In the genomic region with DNA sequence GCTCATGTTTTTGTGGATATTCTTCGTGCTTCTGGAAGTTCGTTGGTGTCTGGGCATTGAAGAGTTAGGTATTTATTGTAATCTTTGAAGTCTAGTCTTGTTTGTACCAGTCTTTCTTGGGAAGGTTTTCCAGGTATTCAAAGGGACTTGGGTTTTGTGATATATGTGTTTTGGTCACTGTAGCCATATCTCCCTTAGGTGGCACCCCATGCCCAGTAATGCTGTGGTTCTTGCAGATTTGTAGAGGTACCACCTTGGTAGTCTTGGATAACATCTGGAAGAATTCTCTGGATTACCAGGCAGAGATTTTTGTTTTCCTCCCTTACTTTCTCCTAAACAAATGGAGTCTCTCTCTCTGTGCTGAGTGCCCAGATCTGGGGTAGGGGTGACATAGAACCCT, we compare ENCODE assay signal across 23 cellular contexts.
DNase-seq lines count a peak whose midpoint lies in the region; ATAC-seq and TF ChIP-seq lines count a peak whose summit lies in the region.
"Had no signal": no experiment of that assay in that cellular context is flagged by ENCODE, and none has a peak within 500 bp of the region (broad histone marks: within the 10 kb centered on the region; RNA-seq: fewer than 3 reads in every experiment).

No MANE protein-coding gene starts in this region.

- H3K23me2 ChIP-seq in H9 (ENCODE audit: insufficient read length, low read depth, low read length, poor library complexity, severe bottlenecking) = no peaks in the 10 kb centered on the region

- peaks cover 6 to 20% of the 10 kb centered on the region in 2 experiments; a peak in 4 of 5 replicates for H3K9me3 Mint-ChIP-seq in H9

- H3K79me1 ChIP-seq in H9 (ENCODE audit: insufficient read depth, low read depth, low read length, poor library complexity, severe bottlenecking) = no peaks in the 10 kb centered on the region

- no peaks in the 10 kb centered on the region for H3K4me1 Mint-ChIP-seq in H9
- H3K4me1 Mint-ChIP-seq: CD14-positive monocyte; CD4-positive, alpha-beta memory T cell; CD4-positive, CD25-positive, alpha-beta regulatory T cell; CD8-positive, alpha-beta memory T cell had no signal

- no peak overlapping the region for H2AK5ac ChIP-seq in H9 (ENCODE audit: insufficient read length, low read length)

- no peak for TF ChIP-seq POLR2A in lower leg skin (IDR thresholded peaks at IDR 0.05)

- DNase-seq in H9 (no peak), Karpas-422 (peak; percentile 38), left lobe of liver (ENCODE audit: low spot score) (no peak), lower leg skin (ENCODE audit: low spot score in 2 of 2) (no peak)
- DNase-seq in activated effector memory CD4-positive, alpha-beta T cell treated with anti-CD3 and anti-CD28 coated beads, Interleukin-2, amount 50 U/mL, for 16 hours = no peak
- DNase-seq: 8988T; ACHN; BE2C; C1 segment of cervical spinal cord; CD4-positive, alpha-beta memory T cell; CD4-positive, CD25-positive, alpha-beta regulatory T cell; CD8-positive, alpha-beta memory T cell; COR-L47; DMS 273 treated with DMSO at 0.1 percent for 48 hours; DMS153; DMS53; DMS79; DND-41; EL; GDM1 had no signal

- H3K79me2 ChIP-seq in H9 (ENCODE audit: insufficient read depth, low read length) (no peaks in the 10 kb centered on the region), Karpas-422 (ENCODE audit: low read length) (no peaks in the 10 kb centered on the region)

- no peaks in the 10 kb centered on the region for H3K9me3 ChIP-seq in H9 (ENCODE audit: control insufficient read depth, low read depth, low read length)
- H3K9me3 ChIP-seq in Karpas-422 (ENCODE audit: low read length) = no peaks in the 10 kb centered on the region
- H3K9me3 ChIP-seq: BE2C had no signal

- H3K27ac ChIP-seq in H9 (ENCODE audit: insufficient read length, low read depth, low read length) (no peak overlapping the region), Karpas-422 (ENCODE audit: low read length) (no peak overlapping the region)
- H3K27ac ChIP-seq: BLaER1 had no signal

- peak; percentile 31 for ATAC-seq in left lobe of liver
- ATAC-seq: GM12878 had no signal

- H4K91ac ChIP-seq in H9 (ENCODE audit: insufficient read length, low read depth, low read length) = no peak overlapping the region

- no peak overlapping the region for H3K18ac ChIP-seq in H9 (ENCODE audit: insufficient read length, low read depth, low read length)

- no peak overlapping the region for H2BK120ac ChIP-seq in H9 (ENCODE audit: low read depth, low read length, poor library complexity, severe bottlenecking)

- H3K27ac Mint-ChIP-seq in H9 = no peak overlapping the region
- H3K27ac Mint-ChIP-seq: CD14-positive monocyte; CD4-positive, alpha-beta memory T cell; CD4-positive, CD25-positive, alpha-beta regulatory T cell; CD8-positive, alpha-beta memory T cell had no signal

- TF ChIP-seq CTCF in H9 (conservative IDR thresholded peaks at IDR 0.05) (peak; percentile 19; the same call in 1 of the 3 replicates), lower leg skin (IDR thresholded peaks at IDR 0.05) (no peak)

- H4K8ac ChIP-seq in H9 (replicated peaks; ENCODE audit: insufficient read length, low read depth, low read length) = no peak overlapping the region

- H3K36me3 ChIP-seq in Karpas-422 (ENCODE audit: insufficient read depth, low read length) = no peaks in the 10 kb centered on the region
- H3K36me3 ChIP-seq: BE2C, BLaER1 had no signal

- H4K20me1 ChIP-seq in H9 (ENCODE audit: control insufficient read depth, insufficient read depth, insufficient read length) = no peaks in the 10 kb centered on the region
- no peaks in the 10 kb centered on the region for H4K20me1 ChIP-seq in Karpas-422 (ENCODE audit: insufficient read depth, low read depth, low read length)
- H4K20me1 ChIP-seq: BLaER1 had no signal

- no peaks in the 10 kb centered on the region for H3K4me1 ChIP-seq in H9 (ENCODE audit: insufficient read depth, low read length)
- H3K4me1 ChIP-seq in Karpas-422 (ENCODE audit: low read length) = no peaks in the 10 kb centered on the region
- H3K4me1 ChIP-seq: BE2C, BLaER1 had no signal

- H3K27me3 ChIP-seq in H9 (ENCODE audit: insufficient read depth, low read length) = no peaks in the 10 kb centered on the region
- H3K27me3 ChIP-seq in Karpas-422 (ENCODE audit: low read length) = no peaks in the 10 kb centered on the region
- H3K27me3 ChIP-seq: BE2C had no signal

- no peak overlapping the region for H3T11ph ChIP-seq in H9 (ENCODE audit: low read length)

- intact Hi-C loops in lower leg skin (cut with DNase I; ENCODE audit: low total_unique reads) = no loop called here

- no CpG with 5 or more reads among the region's 2 CpGs for WGBS in H9 (ENCODE audit: extremely low coverage, insufficient read length, low lambda C conversion rate)
- WGBS in lower leg skin, 2 donors = 58 to 82% methylated on average over 2 of the region's 2 CpGs

- H3K23ac ChIP-seq in H9 (ENCODE audit: insufficient read length, low read depth, low read length) = no peak overlapping the region

- H4K5ac ChIP-seq in H9 (ENCODE audit: insufficient read length, low read depth, low read length) = no peak overlapping the region

- no peak overlapping the region for H2BK15ac ChIP-seq in H9 (ENCODE audit: low read depth, low read length)

- no peaks in the 10 kb centered on the region for H3K27me3 Mint-ChIP-seq in H9 (ENCODE audit: low read depth)
- H3K27me3 Mint-ChIP-seq: CD4-positive, alpha-beta memory T cell; CD8-positive, alpha-beta memory T cell had no signal

- H2BK20ac ChIP-seq in H9 (ENCODE audit: low read depth, low read length, poor library complexity, severe bottlenecking) = no peak overlapping the region

- H3K4me2 ChIP-seq in H9 (ENCODE audit: insufficient read depth, insufficient read length, low read length) = no peak overlapping the region
- H3K4me2 ChIP-seq in Karpas-422 (ENCODE audit: low read depth, low read length, poor library complexity, severe bottlenecking) = no peak overlapping the region
- H3K4me2 ChIP-seq: BLaER1 had no signal

- H3K4me3 Mint-ChIP-seq in H9 = no peak overlapping the region
- H3K4me3 Mint-ChIP-seq: CD14-positive monocyte; CD4-positive, alpha-beta memory T cell; CD4-positive, CD25-positive, alpha-beta regulatory T cell; CD8-positive, alpha-beta memory T cell had no signal

- no peak overlapping the region for H3K56ac ChIP-seq in H9 (ENCODE audit: insufficient read length, low read depth, low read length)

- no peak overlapping the region for H2AFZ ChIP-seq in H9 (ENCODE audit: low read length)
- no peak overlapping the region for H2AFZ ChIP-seq in Karpas-422 (ENCODE audit: low read length)

- H2BK5ac ChIP-seq in H9 (ENCODE audit: insufficient read length, low read length) = no peak overlapping the region

- H3K14ac ChIP-seq in H9 (ENCODE audit: insufficient read depth, low read length) = no peak overlapping the region

- H3K4me3 ChIP-seq in Karpas-422 (ENCODE audit: low read length) = no peak overlapping the region
- no peak overlapping the region for H3K4me3 ChIP-seq in lower leg skin (ENCODE audit: low read depth, poor library complexity, severe bottlenecking)
- H3K4me3 ChIP-seq: BLaER1, GM12878 had no signal

- H3K9me2 ChIP-seq in Karpas-422 (replicated peaks; ENCODE audit: insufficient read depth, low read length) = no peaks in the 10 kb centered on the region

- no peak overlapping the region for H2BK12ac ChIP-seq in H9 (ENCODE audit: insufficient read length, low read depth, low read length)

- no peak overlapping the region for H3K9ac ChIP-seq in H9 (ENCODE audit: extremely low read depth, insufficient read length, low read length)
- H3K9ac ChIP-seq in Karpas-422 (ENCODE audit: low read length) = no peak overlapping the region
- H3K9ac ChIP-seq: BLaER1 had no signal

- H3K36me3 Mint-ChIP-seq in H9 (ENCODE audit: insufficient read depth in 1 of 3, low read depth in 3 of 3) = peaks cover 0 to 2% (median 0%) of the 10 kb centered on the region in 3 experiments; a peak in 1 of 7 replicates
- H3K36me3 Mint-ChIP-seq: CD14-positive monocyte; CD4-positive, alpha-beta memory T cell; CD4-positive, CD25-positive, alpha-beta regulatory T cell; CD8-positive, alpha-beta memory T cell had no signal

- H3K4ac ChIP-seq in H9 (ENCODE audit: low read depth, low read length) = no peak overlapping the region
